12 cellular contexts compared by ENCODE assay signal in genomic region chr6:161215193-161215592, GRCh38. TPM values are rescaled to one million over a fixed set of nuclear protein-coding genes. Genes with fewer than 3 reads are reported as not detected.
DNase-seq lines count a peak whose midpoint lies in the region; ATAC-seq and TF ChIP-seq lines count a peak whose summit lies in the region.
"Had no signal": no experiment of that assay in that cellular context is flagged by ENCODE, and none has a peak within 500 bp of the region (broad histone marks: within the 10 kb centered on the region; RNA-seq: fewer than 3 reads in every experiment).

No MANE protein-coding gene starts in this region.

- peak; percentile 97 for ATAC-seq in RWPE2 (ENCODE audit: low read depth)
- ATAC-seq in GM21526 (IDR thresholded peaks at IDR 0.05; ENCODE audit: low FRiP score, unreplicated experiment), result no peak
- ATAC-seq in stimulated activated memory B cell treated with anti-CD40 and anti-IgM and Interleukin-4, amounts not matched to agents 10 μg/mL and 1 μg/mL and 100 μg/mL, for 72 hours, result no peak
- ATAC-seq: stimulated activated effector memory CD8-positive, alpha-beta T cell treated with anti-CD3 and anti-CD28 coated beads, Interleukin-12 subunit alpha, Interleukin-12 subunit beta, amount 100 ng/mL, for 72 hours had no signal

- H3K4me1 Mint-ChIP-seq in stimulated activated memory B cell treated with anti-CD40 and anti-IgM and Interleukin-4, amounts not matched to agents 10 μg/mL and 1 μg/mL and 100 μg/mL, for 72 hours, result no peaks in the 10 kb centered on the region

- H3K27ac ChIP-seq in RWPE2 (ENCODE audit: poor library complexity, severe bottlenecking), result peak overlapping the region; percentile 12
- peak overlapping the region; percentile 48 for H3K27ac ChIP-seq in epithelial cell of prostate
- H3K27ac ChIP-seq: ascending aorta had no signal

- H3K4me3 ChIP-seq in RWPE2 (ENCODE audit: severe bottlenecking) (no peak overlapping the region), lower leg skin (ENCODE audit: low read depth, poor library complexity, severe bottlenecking) (no peak overlapping the region)
- H3K4me3 ChIP-seq: ascending aorta had no signal

- 72 to 95% methylated on average over 4 of the region's 4 CpGs for WGBS in lower leg skin, 2 donors

- H3K36me3 ChIP-seq in RWPE2 (ENCODE audit: low read depth), result no peaks in the 10 kb centered on the region; the same call in 1 of the 2 replicates
- H3K36me3 ChIP-seq: ascending aorta had no signal

- H3K36me3 Mint-ChIP-seq in stimulated activated memory B cell treated with anti-CD40 and anti-IgM and Interleukin-4, amounts not matched to agents 10 μg/mL and 1 μg/mL and 100 μg/mL, for 72 hours, result peaks cover 5% of the 10 kb centered on the region

- no peak for TF ChIP-seq POLR2A in lower leg skin (IDR thresholded peaks at IDR 0.05)

- DNase-seq in GM04503 (ENCODE audit: low read depth) (peak; percentile 97), RWPE2 (ENCODE audit: low spot score) (no peak), epithelial cell of prostate (ENCODE audit: low read depth, low spot score) (peak; percentile 81), renal cortical epithelial cell (ENCODE audit: low read depth) (peak; percentile 22), lower leg skin (ENCODE audit: low spot score in 2 of 2) (no peak)
- DNase-seq in stimulated activated CD4-positive, alpha-beta T cell treated with anti-CD3 and anti-CD28 coated beads, Interleukin-2, amount 100 ng/mL, for 48 hours, result no peak
- DNase-seq: H7, NCI-H2171 had no signal

- H3K4me1 ChIP-seq in RWPE2 (ENCODE audit: insufficient read depth, poor library complexity, severe bottlenecking), result peaks cover 4% of the 10 kb centered on the region
- H3K4me1 ChIP-seq: ascending aorta had no signal

- TF ChIP-seq CTCF in RWPE2 (IDR thresholded peaks at IDR 0.05; ENCODE audit: poor library complexity, severe bottlenecking) (no peak), lower leg skin (IDR thresholded peaks at IDR 0.05) (no peak)

- H3K27me3 Mint-ChIP-seq in stimulated activated memory B cell treated with anti-CD40 and anti-IgM and Interleukin-4, amounts not matched to agents 10 μg/mL and 1 μg/mL and 100 μg/mL, for 72 hours, result no peaks in the 10 kb centered on the region

- H3K27ac Mint-ChIP-seq in stimulated activated memory B cell treated with anti-CD40 and anti-IgM and Interleukin-4, amounts not matched to agents 10 μg/mL and 1 μg/mL and 100 μg/mL, for 72 hours, result no peak overlapping the region
- H3K27ac Mint-ChIP-seq: stimulated activated effector memory CD8-positive, alpha-beta T cell treated with anti-CD3 and anti-CD28 coated beads, Interleukin-12 subunit alpha, Interleukin-12 subunit beta, amount 100 ng/mL, for 72 hours had no signal

- no peaks in the 10 kb centered on the region for H3K27me3 ChIP-seq in RWPE2 (ENCODE audit: insufficient read depth, poor library complexity, severe bottlenecking)
- H3K27me3 ChIP-seq: ascending aorta had no signal

- H3K4me3 Mint-ChIP-seq in stimulated activated memory B cell treated with anti-CD40 and anti-IgM and Interleukin-4, amounts not matched to agents 10 μg/mL and 1 μg/mL and 100 μg/mL, for 72 hours, result no peak overlapping the region
- H3K4me3 Mint-ChIP-seq: stimulated activated effector memory CD8-positive, alpha-beta T cell treated with anti-CD3 and anti-CD28 coated beads, Interleukin-12 subunit alpha, Interleukin-12 subunit beta, amount 100 ng/mL, for 72 hours had no signal

- peaks cover 4% of the 10 kb centered on the region for H3K9me3 Mint-ChIP-seq in stimulated activated memory B cell treated with anti-CD40 and anti-IgM and Interleukin-4, amounts not matched to agents 10 μg/mL and 1 μg/mL and 100 μg/mL, for 72 hours

- intact Hi-C loops in lower leg skin (cut with DNase I; ENCODE audit: low total_unique reads), result no loop called here

- H3K9me3 ChIP-seq in RWPE2 (ENCODE audit: severe bottlenecking), result peaks cover 18% of the 10 kb centered on the region
- H3K9me3 ChIP-seq: ascending aorta had no signal

RNA-seq across cellular contexts. Expression of gene AGPAT4, which starts 58.7 kb away (rescaled TPM):
- 13.5 and 19.0 TPM in 2 replicates for total RNA-seq in renal cortical epithelial cell
- 1 to 10 TPM in 2 of 4 donors, under 1 TPM in 2; 0.44 to 2.0 (median 1.2) TPM for total RNA-seq in lower leg skin

Comparison
In these comparisons a context has a peak if more than half of its experiments do, and no peak if none do; other contexts are left out.
1. DNase-seq: peak in GM04503 (single experiment), epithelial cell of prostate (single experiment) and renal cortical epithelial cell (single experiment); none in RWPE2 (single experiment), lower leg skin (0 of 2) and stimulated activated CD4-positive, alpha-beta T cell treated with anti-CD3 and anti-CD28 coated beads, Interleukin-2, amount 100 ng/mL, for 48 hours (0 of 2).